Comparison of ENCODE assay signal across 16 cellular contexts in the genomic region with DNA sequence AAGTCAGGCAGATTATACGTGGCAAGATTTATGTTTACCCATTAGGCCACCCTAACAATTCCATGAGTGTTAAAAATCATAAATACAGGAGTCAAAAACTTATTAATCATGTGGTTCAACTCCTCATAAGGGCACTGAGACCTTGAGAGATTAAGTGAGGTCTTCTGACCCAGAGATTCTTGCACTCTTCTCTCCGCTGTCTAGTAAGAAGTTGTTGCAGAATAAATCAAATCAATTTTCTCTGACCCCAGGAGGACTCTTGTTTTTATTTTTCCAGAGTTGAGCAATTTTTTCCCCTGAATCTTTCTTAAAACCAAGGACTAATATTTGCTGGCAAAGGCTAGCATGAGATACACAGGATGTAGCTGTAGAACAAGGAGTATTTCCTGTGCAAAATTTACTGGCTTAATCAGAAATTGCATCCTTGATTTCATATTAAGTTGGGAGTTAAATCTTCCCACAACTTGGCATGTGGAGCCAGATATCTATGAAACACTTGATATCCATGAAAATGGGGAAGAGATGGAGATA.
DNase-seq lines count a peak whose midpoint lies in the region; ATAC-seq, FAIRE-seq and TF ChIP-seq lines count a peak whose summit lies in the region.
"Had no signal": no experiment of that assay in that cellular context is flagged by ENCODE, and none has a peak within 500 bp of the region (broad histone marks: within the 10 kb centered on the region; RNA-seq: fewer than 3 reads in every experiment).

No MANE protein-coding gene starts in this region.

- no peaks in the 10 kb centered on the region for H3K79me2 ChIP-seq in K562 (ENCODE audit: control insufficient read depth, insufficient read depth, low read length)

- no peaks in the 10 kb centered on the region for H3K9me1 ChIP-seq in K562 (ENCODE audit: control insufficient read depth, insufficient read depth, low read length)

- H3K4me3 ChIP-seq in K562: no peak overlapping the region
- no peak overlapping the region for H3K4me3 ChIP-seq in fibroblast of pulmonary artery (replicated peaks; ENCODE audit: low read depth, low read length)
- no peak overlapping the region for H3K4me3 ChIP-seq in spleen
- H3K4me3 ChIP-seq: HAP-1 had no signal

- in situ Hi-C loops in K562 (cut with MboI): no loop called here

- no peak for ATAC-seq in K562
- ATAC-seq: HepG2 had no signal

- H4K20me1 ChIP-seq in K562 (replicated peaks; ENCODE audit: control insufficient read depth, insufficient read depth, low read length): no peaks in the 10 kb centered on the region

- TF ChIP-seq EP300 in K562 (IDR thresholded peaks at IDR 0.05; ENCODE audit: low read length): no peak

- TF ChIP-seq CTCF in K562 (IDR thresholded peaks at IDR 0.05 in 2 of 3, conservative IDR thresholded peaks at IDR 0.05 in 1 of 3; ENCODE audit: insufficient read depth in 2 of 3, low read depth in 1 of 3, low read length in 3 of 3) (no peak), fibroblast of pulmonary artery (IDR thresholded peaks at IDR 0.05; ENCODE audit: low read length, missing control alignments) (no peak), spleen (IDR thresholded peaks at IDR 0.05 in 8 of 11, conservative IDR thresholded peaks at IDR 0.05 in 3 of 11) (no peak)

- H3K36me3 ChIP-seq in K562 (ENCODE audit: control insufficient read depth, insufficient read depth, low read length) (no peaks in the 10 kb centered on the region), spleen (no peaks in the 10 kb centered on the region)
- H3K36me3 ChIP-seq: HAP-1 had no signal

- POLR2A ChIA-PET in K562 (lab: Yijun Ruan, JAX): interaction anchor here (0.6 kb wide), 1 partner anchor 40 kb away, joined by 4 read pairs; no protein-coding TSS in a partner anchor

- H3K9ac ChIP-seq in K562 (ENCODE audit: insufficient read depth in 1 of 2, low read depth in 2 of 2, low read length in 2 of 2): no peak overlapping the region

- intact Hi-C loops in K562 (cut with micrococcal nuclease) (no loop called here), spleen (cut with DNase I; ENCODE audit: low total_unique reads) (no loop called here)

- no TSS peak for BruUV-seq in K562 (replicated peaks; lab: Mats Ljungman, UMichigan)

- no peak for DNase-seq in HTR-8/SVneo (ENCODE audit: insufficient read length, low spot score)
- DNase-seq in K562 (ENCODE audit: extremely low read depth in 1 of 4, low spot score in 3 of 4): no peak
- DNase-seq in fibroblast of pulmonary artery (ENCODE audit: low read depth): peak; percentile 58
- no peak for DNase-seq in spleen
- DNase-seq in 8988T: no peak
- DNase-seq in activated naive CD4-positive, alpha-beta T cell treated with anti-CD3 and anti-CD28 coated beads, Interleukin-2, amount 50 U/mL, for 16 hours: no peak
- no peak for DNase-seq in superior temporal gyrus (ENCODE audit: extremely low spot score)
- DNase-seq: ACHN; C1 segment of cervical spinal cord; Calu3; CD4-positive, alpha-beta T cell; DMS 273 treated with DMSO at 0.1 percent for 48 hours; HFFc6 had no signal

- H3K27ac ChIP-seq in K562 (ENCODE audit: extremely low read depth, low read depth, low read length) (no peak overlapping the region), spleen (peak overlapping the region in 6 of 8 donors; percentile 20 to 64 (median 49))

- H3K27me3 ChIP-seq in K562 (ENCODE audit: control insufficient read depth in 2 of 2, insufficient read depth in 2 of 2, low read length in 2 of 2) (no peaks in the 10 kb centered on the region), spleen (replicated peaks in 1 of 7) (no peaks in the 10 kb centered on the region)

- H3K9me3 ChIP-seq in K562 (replicated peaks; ENCODE audit: control insufficient read depth, insufficient read depth, low read depth, low read length): no peaks in the 10 kb centered on the region
- no peaks in the 10 kb centered on the region for H3K9me3 ChIP-seq in spleen
- H3K9me3 ChIP-seq: HAP-1 had no signal

- WGBS in K562 (ENCODE audit: insufficient coverage, low coverage, missing lambda C conversion rate): 46% methylated on average over 2 of the region's 2 CpGs
- 50 to 70% (median 61%) methylated on average over 2 of the region's 2 CpGs for WGBS in spleen, 5 donors

- no peak for TF ChIP-seq RAD21 in K562 (CRISPR knock-in tag; conservative IDR thresholded peaks at IDR 0.05 in 1 of 2, IDR thresholded peaks at IDR 0.05 in 1 of 2)

- H3K4me1 ChIP-seq in K562 (replicated peaks in 1 of 2; ENCODE audit: control insufficient read depth in 2 of 2, insufficient read depth in 2 of 2, low read length in 2 of 2) (no peaks in the 10 kb centered on the region), spleen (peaks cover 0 to 3% (median 0%) of the 10 kb centered on the region in 6 donors)
- H3K4me1 ChIP-seq: HAP-1 had no signal

- no peak overlapping the region for H3K4me2 ChIP-seq in K562 (ENCODE audit: insufficient read depth, low read length)

- CTCF ChIA-PET in K562 (lab: Yijun Ruan, JAX; ENCODE audit: low intra/inter-chr PET ratio): no interaction called here

- FAIRE-seq in HTR-8/SVneo (lab: Jason Lieb, UNC) (peak; percentile 40), K562 (lab: Jason Lieb, UNC) (no peak)
- FAIRE-seq: H1, HepG2 had no signal

- TF ChIP-seq POLR2A in K562 (conservative IDR thresholded peaks at IDR 0.05) (no peak), spleen (IDR thresholded peaks at IDR 0.05) (no peak)

- H2AFZ ChIP-seq in K562 (ENCODE audit: low read depth, low read length): peak overlapping the region; percentile 14; the same call in 1 of the 2 replicates

TF ChIP-seq in K562, 482 proteins besides CTCF, POLR2A, EP300 and RAD21:
- no peak for TF ChIP-seq GABPB1 (CRISPR knock-in tag; IDR thresholded peaks at IDR 0.05)
TF ChIP-seq in K562: peak in this region for 0.
